Comparison of ENCODE assay signal across 20 cellular contexts in genomic region chr22:24115247-24116207, GRCh38.
"Had no signal": no experiment of that assay in that cellular context is flagged by ENCODE, and none has a peak within 500 bp of the region (broad histone marks: within the 10 kb centered on the region; RNA-seq: fewer than 3 reads in every experiment).

No MANE protein-coding gene starts in this region.

- H3K4me3 ChIP-seq: adrenal gland, ascending aorta, coronary artery, gastroesophageal sphincter, heart left ventricle, lung, pancreas, stomach, suprapubic skin, tibial nerve had no signal

- H3K4me3 Mint-ChIP-seq: naive thymus-derived CD4-positive, alpha-beta T cell had no signal

- DNase-seq: activated CD4-positive, alpha-beta T cell treated with anti-CD3 and anti-CD28 coated beads for 1 hour; activated CD4-positive, alpha-beta T cell treated with anti-CD3 and anti-CD28 coated beads, Interleukin-2, amount 50 U/mL, for 4 hours; adrenal gland; brain microvascular endothelial cell; central memory CD4-positive, alpha-beta T cell; left cardiac atrium; naive thymus-derived CD4-positive, alpha-beta T cell; pancreas; right cardiac atrium; stimulated activated CD4-positive, alpha-beta T cell treated with anti-CD3 and anti-CD28 coated beads, Interleukin-1b, Interleukin-23, amount 100 ng/mL, for 48 hours; stomach; T-helper 1 cell had no signal

- ATAC-seq: activated naive CD4-positive, alpha-beta T cell treated with anti-CD3 and anti-CD28 coated beads, Interleukin-2, amount 50 U/mL, for 72 hours; gastroesophageal sphincter; heart left ventricle; left cardiac atrium; naive thymus-derived CD4-positive, alpha-beta T cell; pancreas; right cardiac atrium had no signal

- H3K9me3 Mint-ChIP-seq: activated naive CD4-positive, alpha-beta T cell treated with anti-CD3 and anti-CD28 coated beads, Interleukin-2, amount 50 U/mL, for 72 hours had no signal

- H3K27me3 Mint-ChIP-seq: naive thymus-derived CD4-positive, alpha-beta T cell had no signal

- H3K27me3 ChIP-seq: adrenal gland, ascending aorta, brain microvascular endothelial cell, gastroesophageal sphincter, heart left ventricle, pancreas, stomach, suprapubic skin, tibial nerve had no signal
